In the genomic region with DNA sequence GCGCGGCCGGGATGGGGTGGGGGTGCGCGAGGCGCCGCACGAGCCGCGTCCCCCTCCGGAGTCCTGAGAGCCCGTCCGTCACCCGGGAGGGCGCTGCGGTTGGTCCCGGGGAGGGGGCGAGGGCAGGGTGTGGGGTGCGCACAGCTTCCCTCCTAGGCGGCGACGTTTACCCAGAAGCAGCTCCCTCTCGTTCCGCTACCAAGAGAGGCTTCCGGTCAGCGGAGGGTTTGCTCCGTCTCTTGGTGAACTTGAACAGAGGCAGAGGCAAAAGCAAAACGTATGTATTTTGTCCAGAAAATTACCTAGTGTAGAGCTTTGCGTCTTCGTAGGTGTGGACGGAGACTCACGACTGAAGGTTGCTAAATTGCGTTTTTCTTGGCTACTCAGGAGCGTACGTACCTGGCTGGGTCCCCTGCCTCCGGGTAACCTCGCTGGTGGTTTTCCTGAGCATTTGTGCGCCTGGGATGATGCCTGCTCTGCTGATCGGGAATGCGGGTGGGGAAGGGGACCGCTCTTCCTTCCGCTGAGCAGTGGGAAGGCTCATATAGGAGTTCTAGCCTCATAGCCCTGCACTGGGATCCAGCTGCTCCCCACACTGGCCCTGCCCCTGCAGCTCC, we compare ENCODE assay signal across 8 cellular contexts. TPM values are rescaled to one million over a fixed set of nuclear protein-coding genes. Genes with fewer than 3 reads are reported as not detected.
DNase-seq lines count a peak whose midpoint lies in the region; ATAC-seq and TF ChIP-seq lines count a peak whose summit lies in the region.

No MANE protein-coding gene starts in this region.

- H3K27me3 Mint-ChIP-seq in osteocyte (ENCODE audit: unreplicated experiment): peaks cover 21% of the 10 kb centered on the region

- POLR2A ChIA-PET in Panc1 (lab: Charles Lee): no interaction called here

- no TSS peak for BruUV-seq in Panc1 (replicated peaks; lab: Mats Ljungman, UMichigan)

- H3K27ac Mint-ChIP-seq in osteocyte (ENCODE audit: unreplicated experiment): no peak overlapping the region

- CTCF ChIA-PET in Panc1 (lab: Charles Lee): interaction anchor here (0.6 kb wide), 1 partner anchor 279 kb away, joined by 4 read pairs; no protein-coding TSS in a partner anchor

- H3K27me3 ChIP-seq in Panc1 (ENCODE audit: control insufficient read depth, insufficient read depth, low read length): peaks cover 2% of the 10 kb centered on the region; the same call in 1 of the 2 replicates

- no peaks in the 10 kb centered on the region for H3K36me3 ChIP-seq in Panc1 (ENCODE audit: control insufficient read depth, insufficient read depth, low read length)

- peak overlapping the region; percentile 69 for H3K4me3 Mint-ChIP-seq in osteocyte (ENCODE audit: unreplicated experiment)

- peak overlapping the region; percentile 18 to 47; a peak in 3 of 4 replicates for H3K4me3 ChIP-seq in Panc1 (ENCODE audit: low read depth in 2 of 2, low read length in 2 of 2)

- ATAC-seq in Panc1 (peak; percentile 54), GM18907 (IDR thresholded peaks at IDR 0.05; ENCODE audit: unreplicated experiment) (no peak)

- no peaks in the 10 kb centered on the region for H3K9me3 Mint-ChIP-seq in osteocyte (ENCODE audit: unreplicated experiment)

- in situ Hi-C loops in Panc1 (cut with HindIII; ENCODE audit: low pct_unique_long_range_greater_than_20kb, low sequenced_read_pairs): no loop called here

- no peaks in the 10 kb centered on the region for H3K9me3 ChIP-seq in Panc1 (ENCODE audit: control insufficient read depth, insufficient read depth, low read depth, low read length)

- peaks cover 13% of the 10 kb centered on the region for H3K4me1 Mint-ChIP-seq in osteocyte (ENCODE audit: unreplicated experiment)

- no peak for TF ChIP-seq CTCF in Panc1 (IDR thresholded peaks at IDR 0.05)
- TF ChIP-seq CTCF in osteocyte (IDR thresholded peaks at IDR 0.05): no peak

- no peaks in the 10 kb centered on the region for H3K4me1 ChIP-seq in Panc1 (ENCODE audit: control insufficient read depth, insufficient read depth, low read length)

- no peak overlapping the region for H3K27ac ChIP-seq in Panc1 (ENCODE audit: low read length)

- H3K36me3 Mint-ChIP-seq in osteocyte (ENCODE audit: unreplicated experiment): no peaks in the 10 kb centered on the region

- peak; percentile 6 for DNase-seq in COR-L47 (lab: John Stamatoyannopoulos, UW)
- DNase-seq in Panc1 (ENCODE audit: low read depth, low spot score): no peak
- peak in 41 of 42 donors; percentile 26 to 85 (median 62) for DNase-seq in head of caudate nucleus
- DNase-seq in osteocyte (ENCODE audit: extremely low spot score, unreplicated experiment): no peak
- no peak for DNase-seq in stimulated activated naive CD4-positive, alpha-beta T cell (lab: John Stamatoyannopoulos, UW)
- DNase-seq in COLO829 (ENCODE audit: low spot score): no peak
- no peak for DNase-seq in GM19240 (ENCODE audit: insufficient read length, low spot score)

- intact Hi-C loops in Panc1 (cut with micrococcal nuclease; ENCODE audit: unreplicated experiment) (no loop called here), head of caudate nucleus (cut with DNase I) (no loop called here)

RNA-seq across cellular contexts. Expression of a gene that starts 0.8 kb away (rescaled TPM):
- 0.74 TPM for total RNA-seq in Panc1 (2021; ENCODE audit: unreplicated experiment)
- 1.6 TPM for polyA plus RNA-seq in Panc1 (2012; ENCODE audit: insufficient read length)
- 3.8 and 3.9 TPM in 2 replicates for total RNA-seq in osteocyte

Comparison
In these comparisons a context has a peak if more than half of its experiments do, and no peak if none do; other contexts are left out.
1. DNase-seq: peak in COR-L47 (single experiment) and head of caudate nucleus (41 of 42); none in Panc1 (single experiment), osteocyte (single experiment), stimulated activated naive CD4-positive, alpha-beta T cell (0 of 6), COLO829 (single experiment) and GM19240 (single experiment).